Comparison of ENCODE assay signal across 11 cellular contexts in the genomic region with DNA sequence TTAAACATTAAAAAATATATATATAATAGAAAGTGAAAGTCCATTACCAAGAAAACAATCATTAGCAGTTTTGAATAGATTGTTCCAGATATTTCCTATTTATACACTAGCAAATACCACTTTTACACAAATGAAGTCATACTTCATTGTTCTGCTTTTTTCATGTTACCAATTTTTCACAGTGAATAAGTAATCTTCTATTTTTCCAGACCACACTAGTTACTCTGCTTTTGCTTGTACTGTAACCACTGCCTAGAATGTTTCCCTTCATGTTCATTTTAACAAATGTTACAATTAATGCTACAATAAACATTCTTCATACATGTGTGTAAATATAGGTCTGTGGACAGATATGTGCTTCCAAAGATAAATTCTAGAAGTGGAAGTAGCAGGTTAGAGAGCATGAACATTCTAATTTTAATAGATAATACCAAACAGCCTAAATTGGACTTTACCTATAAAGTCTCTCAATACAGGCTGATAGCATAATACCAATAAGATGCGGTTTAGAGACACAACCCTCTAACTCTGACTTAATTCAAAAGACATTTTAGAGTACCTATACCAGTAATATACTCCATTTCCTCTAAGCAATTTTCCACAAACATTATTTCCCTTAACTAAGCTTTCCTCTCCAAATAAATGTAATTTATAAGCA. TPM values are rescaled to one million over a fixed set of nuclear protein-coding genes. Genes with fewer than 3 reads are reported as not detected.
DNase-seq lines count a peak whose midpoint lies in the region; ATAC-seq, FAIRE-seq and TF ChIP-seq lines count a peak whose summit lies in the region.
"Had no signal": no experiment of that assay in that cellular context is flagged by ENCODE, and none has a peak within 500 bp of the region (broad histone marks: within the 10 kb centered on the region; RNA-seq: fewer than 3 reads in every experiment).

No MANE protein-coding gene starts in this region.

- no peak overlapping the region for H3K4me3 Mint-ChIP-seq in activated T-cell treated with anti-CD3 and anti-CD28 coated beads, Interleukin-2, amount 50 U/mL, for 24 hours
- H3K4me3 Mint-ChIP-seq: activated CD4-positive, alpha-beta T cell treated with anti-CD3 and anti-CD28 coated beads, Interleukin-2, amount 10 ng/mL, durations not matched to agents 24 days and 14 days had no signal

- FAIRE-seq in pancreas (lab: Jason Lieb, UNC), result peak; percentile 41

- WGBS in pancreas, 2 donors, result 80 to 85% methylated on average over 1 of the region's 1 CpG

- peak; percentile 53 for ATAC-seq in HG02678 (IDR thresholded peaks at IDR 0.05; ENCODE audit: unreplicated experiment)
- peak; percentile 50 for ATAC-seq in HG03571 (IDR thresholded peaks at IDR 0.05; ENCODE audit: unreplicated experiment)
- ATAC-seq in pancreas, result no peak
- ATAC-seq in HG03095 (IDR thresholded peaks at IDR 0.05; ENCODE audit: unreplicated experiment), result no peak

- TF ChIP-seq CTCF in pancreas (IDR thresholded peaks at IDR 0.05), result no peak

- no peak overlapping the region for H3K27ac ChIP-seq in pancreas
- H3K27ac ChIP-seq: SJCRH30, skin epidermis had no signal

- H3K4me3 ChIP-seq in pancreas, result no peak overlapping the region
- H3K4me3 ChIP-seq: SJCRH30, skin epidermis had no signal

- intact Hi-C loops in pancreas (cut with DNase I), result no loop called here

- no peaks in the 10 kb centered on the region for H3K27me3 ChIP-seq in pancreas
- H3K27me3 ChIP-seq: SJCRH30 had no signal

- no peaks in the 10 kb centered on the region for H3K27me3 Mint-ChIP-seq in activated T-cell treated with anti-CD3 and anti-CD28 coated beads, Interleukin-2, amount 50 U/mL, for 24 hours
- H3K27me3 Mint-ChIP-seq: activated CD4-positive, alpha-beta T cell treated with anti-CD3 and anti-CD28 coated beads, Interleukin-2, amount 10 ng/mL, durations not matched to agents 24 days and 14 days had no signal

- H3K4me1 Mint-ChIP-seq in activated T-cell treated with anti-CD3 and anti-CD28 coated beads, Interleukin-2, amount 50 U/mL, for 24 hours (ENCODE audit: low read depth), result peaks cover 64% of the 10 kb centered on the region

- no peaks in the 10 kb centered on the region for H3K9me3 ChIP-seq in pancreas

- no peaks in the 10 kb centered on the region for H3K9me3 Mint-ChIP-seq in activated T-cell treated with anti-CD3 and anti-CD28 coated beads, Interleukin-2, amount 50 U/mL, for 24 hours
- H3K9me3 Mint-ChIP-seq: activated CD4-positive, alpha-beta T cell treated with anti-CD3 and anti-CD28 coated beads, Interleukin-2, amount 10 ng/mL, durations not matched to agents 24 days and 14 days had no signal

- peaks cover 2% of the 10 kb centered on the region for H3K36me3 Mint-ChIP-seq in activated T-cell treated with anti-CD3 and anti-CD28 coated beads, Interleukin-2, amount 50 U/mL, for 24 hours (ENCODE audit: low read depth)

- no peaks in the 10 kb centered on the region for H3K36me3 ChIP-seq in pancreas
- H3K36me3 ChIP-seq: SJCRH30 had no signal

- no peak for DNase-seq in activated T-cell treated with anti-CD3 and anti-CD28 coated beads, Interleukin-2, amount 50 U/mL, for 24 hours
- no peak for DNase-seq in activated T-cell treated with anti-CD3 and anti-CD28 coated beads for 4 hours
- no peak for DNase-seq in pancreas
- no peak for DNase-seq in NCI-H1092 (lab: John Stamatoyannopoulos, UW)
- DNase-seq in NCI-H446 (lab: John Stamatoyannopoulos, UW), result no peak
- DNase-seq: activated CD4-positive, alpha-beta T cell treated with anti-CD3 and anti-CD28 coated beads, Interleukin-2, amount 10 ng/mL, durations not matched to agents 24 days and 14 days; SJCRH30 had no signal

- H3K4me1 ChIP-seq in pancreas, result peaks cover 19 to 43% (median 28%) of the 10 kb centered on the region in 3 donors
- H3K4me1 ChIP-seq: SJCRH30 had no signal

- H3K27ac Mint-ChIP-seq in activated T-cell treated with anti-CD3 and anti-CD28 coated beads, Interleukin-2, amount 50 U/mL, for 24 hours, result peak overlapping the region; percentile 75
- H3K27ac Mint-ChIP-seq: activated CD4-positive, alpha-beta T cell treated with anti-CD3 and anti-CD28 coated beads, Interleukin-2, amount 10 ng/mL, durations not matched to agents 24 days and 14 days had no signal

RNA-seq across cellular contexts. Expression of gene ITSN2, which starts 17.0 kb away (rescaled TPM):
- total RNA-seq in pancreas, result 10 to 100 TPM; 23.8 to 42.0 (median 33.8) TPM
- polyA plus RNA-seq in pancreas, result 10 to 100 TPM; 28.9 to 31.4 TPM

Comparison
In these comparisons a context has a peak if more than half of its experiments do, and no peak if none do; other contexts are left out.
1. ATAC-seq: peak in HG02678 (single experiment) and HG03571 (single experiment); none in pancreas (0 of 4) and HG03095 (single experiment).